ENCODE assay signal across 19 cellular contexts in genomic region chr3:41612853-41613252, GRCh38.
"Had no signal": no experiment of that assay in that cellular context is flagged by ENCODE, and none has a peak within 500 bp of the region (broad histone marks: within the 10 kb centered on the region; RNA-seq: fewer than 3 reads in every experiment).

No MANE protein-coding gene starts in this region.

- H3K27me3 Mint-ChIP-seq: dendritic cell treated with granulocyte-macrophage colony-stimulating factor and Interleukin-4, amounts not matched to agents 40 ng/mL and 50 ng/mL, for 4 days; effector memory CD8-positive, alpha-beta T cell; naive thymus-derived CD4-positive, alpha-beta T cell had no signal

- DNase-seq: colonic mucosa; cortex of kidney; effector CD8-positive, alpha-beta T cell; effector memory CD8-positive, alpha-beta T cell; endodermal cell; foreskin keratinocyte; gastrocnemius medialis; glutamatergic neuron; head of caudate nucleus; heart right ventricle; hippocampal formation; left cardiac atrium; left lung; left ventricle myocardium superior; lower lobe of right lung; mesenchymal stem cell; midbrain; naive thymus-derived CD4-positive, alpha-beta T cell had no signal

- H3K4me3 Mint-ChIP-seq: dendritic cell treated with granulocyte-macrophage colony-stimulating factor and Interleukin-4, amounts not matched to agents 40 ng/mL and 50 ng/mL, for 4 days; effector memory CD8-positive, alpha-beta T cell; endodermal cell; naive thymus-derived CD4-positive, alpha-beta T cell had no signal

- H3K9me3 Mint-ChIP-seq: dendritic cell treated with granulocyte-macrophage colony-stimulating factor and Interleukin-4, amounts not matched to agents 40 ng/mL and 50 ng/mL, for 4 days; effector memory CD8-positive, alpha-beta T cell; endodermal cell; naive thymus-derived CD4-positive, alpha-beta T cell had no signal

- H3K27ac Mint-ChIP-seq: dendritic cell treated with granulocyte-macrophage colony-stimulating factor and Interleukin-4, amounts not matched to agents 40 ng/mL and 50 ng/mL, for 4 days; effector memory CD8-positive, alpha-beta T cell; endodermal cell; naive thymus-derived CD4-positive, alpha-beta T cell had no signal

- H3K4me1 Mint-ChIP-seq: endodermal cell had no signal
